8 cellular contexts compared by ENCODE assay signal in the genomic region with DNA sequence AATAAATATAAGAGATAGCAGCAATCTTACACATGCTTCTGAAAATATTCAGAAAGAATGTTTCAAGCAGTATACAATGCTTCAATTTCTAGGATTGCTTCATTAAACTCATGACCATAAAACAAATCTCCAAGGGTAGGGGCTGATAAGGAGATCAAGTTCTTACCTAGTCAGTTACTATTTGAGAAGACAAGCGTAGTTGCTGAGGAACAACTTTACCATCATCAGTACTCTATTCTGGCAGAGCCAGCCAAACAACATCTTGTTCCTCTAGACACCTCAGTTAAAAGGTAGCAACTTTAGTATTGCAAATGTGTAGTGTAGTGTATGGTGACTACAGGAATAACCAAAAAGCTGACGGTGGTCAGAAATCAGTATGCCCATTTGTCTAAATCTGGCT.
"Had no signal": no experiment of that assay in that cellular context is flagged by ENCODE, and none has a peak within 500 bp of the region (broad histone marks: within the 10 kb centered on the region; RNA-seq: fewer than 3 reads in every experiment).

No MANE protein-coding gene starts in this region.

- H3K27ac ChIP-seq: GM23248 had no signal

- H3K4me2 ChIP-seq: GM23338 had no signal

- H3K36me3 ChIP-seq: HAP-1 had no signal

- H2AFZ ChIP-seq: GM23248, GM23338 had no signal

- H3K4me3 ChIP-seq: GM23248, GM23338, HAP-1 had no signal

- H3K9ac ChIP-seq: GM23248 had no signal

- DNase-seq: GM23248, GOT3, H7, H9, HCEC 1CT, HFFc6 had no signal

- H3K4me1 ChIP-seq: HAP-1 had no signal

- H3K9me3 ChIP-seq: HAP-1 had no signal
